11 cellular contexts compared by ENCODE assay signal in the genomic region with DNA sequence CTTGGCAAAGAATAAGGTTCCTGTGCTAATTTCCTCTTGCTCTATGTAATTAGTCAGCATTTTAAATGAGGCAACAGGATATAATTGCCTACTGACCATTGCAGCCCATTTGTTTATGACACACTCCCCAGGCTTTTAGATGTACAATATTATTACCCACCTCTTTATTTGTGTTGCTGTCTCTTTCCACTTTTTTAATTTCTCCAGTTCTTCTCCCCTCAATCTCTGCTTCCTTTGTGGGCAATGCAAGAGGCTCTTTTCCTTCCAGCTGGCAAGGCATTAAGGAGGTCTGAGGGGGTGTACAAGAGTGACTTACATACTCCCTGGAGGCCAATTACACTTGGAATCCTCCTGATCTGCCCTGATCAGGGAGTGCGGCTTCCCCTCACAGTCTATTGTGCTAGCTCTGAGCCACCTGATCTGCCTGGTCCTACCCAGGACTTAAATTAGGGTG.
A peak's percentile ranks its signal among the peaks of the same experiment; 100 is the strongest.
DNase-seq lines count a peak whose midpoint lies in the region; ATAC-seq, FAIRE-seq and TF ChIP-seq lines count a peak whose summit lies in the region.
"Had no signal": no experiment of that assay in that cellular context is flagged by ENCODE, and none has a peak within 500 bp of the region (broad histone marks: within the 10 kb centered on the region; RNA-seq: fewer than 3 reads in every experiment).

No MANE protein-coding gene starts in this region.

- DNase-seq in Calu3 (peak; percentile 9), NCI-H82 (lab: John Stamatoyannopoulos, UW) (peak; percentile 95), endothelial cell of umbilical vein (ENCODE audit: low read depth, low spot score) (peak; percentile 86), omental fat pad (ENCODE audit: low spot score) (no peak), Ammon's horn (ENCODE audit: low spot score) (no peak), NCI-H345 treated with DMSO at 0.1 percent for 48 hours (lab: John Stamatoyannopoulos, UW; ENCODE audit: unreplicated experiment) (no peak)
- no peak for DNase-seq in activated CD4-positive, alpha-beta memory T cell treated with anti-CD3 and anti-CD28 coated beads for 36 hours
- DNase-seq: stimulated activated CD4-positive, alpha-beta T cell treated with anti-CD3 and anti-CD28 coated beads, Interleukin-4, amount 100 ng/mL, for 24 hours had no signal

- H3K36me3 Mint-ChIP-seq in Calu3 (ENCODE audit: insufficient read depth, unreplicated experiment), result peaks cover 5% of the 10 kb centered on the region
- no peaks in the 10 kb centered on the region for H3K36me3 Mint-ChIP-seq in activated CD4-positive, alpha-beta memory T cell treated with anti-CD3 and anti-CD28 coated beads for 36 hours

- no peaks in the 10 kb centered on the region for H3K27me3 Mint-ChIP-seq in Calu3 (ENCODE audit: unreplicated experiment)
- no peaks in the 10 kb centered on the region for H3K27me3 Mint-ChIP-seq in activated CD4-positive, alpha-beta memory T cell treated with anti-CD3 and anti-CD28 coated beads for 36 hours

- no peaks in the 10 kb centered on the region for H4K20me1 ChIP-seq in endothelial cell of umbilical vein (replicated peaks; ENCODE audit: control insufficient read depth, extremely low read depth, insufficient read depth, low read length)

- CTCF ChIA-PET in Calu3 (lab: Charles Lee), result interaction anchor here (1.2 kb wide), 1 partner anchor 11 kb away, joined by 3 read pairs; no protein-coding TSS in a partner anchor
- CTCF ChIA-PET in endothelial cell of umbilical vein (lab: Charles Lee), result interaction anchor here (1.0 to 2.8 kb wide), 6 partner anchors 10 to 197 kb away, joined by 3 to 23 read pairs (median 6); no protein-coding TSS in a partner anchor
- CTCF ChIA-PET in activated CD4-positive, alpha-beta memory T cell treated with anti-CD3 and anti-CD28 coated beads for 36 hours (lab: Charles Lee), result no interaction called here

- TF ChIP-seq CTCF in Calu3 (IDR thresholded peaks at IDR 0.05; ENCODE audit: unreplicated experiment) (no peak), endothelial cell of umbilical vein (IDR thresholded peaks at IDR 0.05; ENCODE audit: extremely low read depth in 1 of 2, insufficient read depth in 1 of 2, low read depth in 1 of 2, low read length in 2 of 2) (no peak), omental fat pad (IDR thresholded peaks at IDR 0.05) (no peak)

- no peak for TF ChIP-seq POLR2A in endothelial cell of umbilical vein (IDR thresholded peaks at IDR 0.05; ENCODE audit: low read depth, low read length)

- FAIRE-seq in endothelial cell of umbilical vein (lab: Jason Lieb, UNC), result peak; percentile 81

- no peaks in the 10 kb centered on the region for H3K9me3 ChIP-seq in endothelial cell of umbilical vein (replicated peaks; ENCODE audit: control insufficient read depth, insufficient read depth, low read length)
- H3K9me3 ChIP-seq: ascending aorta had no signal

- peak; percentile 76 for ATAC-seq in omental fat pad (ENCODE audit: low FRiP score)
- no peak for ATAC-seq in GM21576 (IDR thresholded peaks at IDR 0.05; ENCODE audit: unreplicated experiment)

- H3K27me3 ChIP-seq in endothelial cell of umbilical vein (ENCODE audit: control insufficient read depth in 2 of 2, insufficient read depth in 2 of 2, low read length in 2 of 2), result no peaks in the 10 kb centered on the region
- H3K27me3 ChIP-seq: ascending aorta had no signal

- peak overlapping the region; percentile 71 for H3K27ac Mint-ChIP-seq in Calu3 (ENCODE audit: unreplicated experiment)
- H3K27ac Mint-ChIP-seq in activated CD4-positive, alpha-beta memory T cell treated with anti-CD3 and anti-CD28 coated beads for 36 hours, result no peak overlapping the region

- peak overlapping the region; percentile 1 for H2AFZ ChIP-seq in endothelial cell of umbilical vein (ENCODE audit: low read depth, low read length)

- POLR2A ChIA-PET in endothelial cell of umbilical vein (lab: Charles Lee), result interaction anchor here (0.7 kb wide), 1 partner anchor 27 kb away, joined by 5 read pairs; no protein-coding TSS in a partner anchor
- POLR2A ChIA-PET in activated CD4-positive, alpha-beta memory T cell treated with anti-CD3 and anti-CD28 coated beads for 36 hours (lab: Charles Lee), result no interaction called here

- intact Hi-C loops in Calu3 (cut with micrococcal nuclease; ENCODE audit: unreplicated experiment), result loop anchor here (2.0 to 10.0 kb wide), 3 partner anchors 31 to 245 kb away; no protein-coding TSS in a partner anchor
- intact Hi-C loops in endothelial cell of umbilical vein (cut with micrococcal nuclease), result loop anchor here (1.0 to 2.0 kb wide), 8 partner anchors 11 to 351 kb away; no protein-coding TSS in a partner anchor
- intact Hi-C loops in activated CD4-positive, alpha-beta memory T cell treated with anti-CD3 and anti-CD28 coated beads for 36 hours (cut with micrococcal nuclease), result no loop called here

- peak overlapping the region; percentile 100 for H3K27ac ChIP-seq in endothelial cell of umbilical vein (ENCODE audit: insufficient read depth, low read depth, low read length)
- H3K27ac ChIP-seq: ascending aorta, VCaP had no signal

- peaks cover 2% of the 10 kb centered on the region for H3K9me3 Mint-ChIP-seq in Calu3 (ENCODE audit: low read depth, unreplicated experiment)
- H3K9me3 Mint-ChIP-seq in activated CD4-positive, alpha-beta memory T cell treated with anti-CD3 and anti-CD28 coated beads for 36 hours, result peaks cover 2% of the 10 kb centered on the region

- peaks cover 45% of the 10 kb centered on the region for H3K4me1 ChIP-seq in endothelial cell of umbilical vein (ENCODE audit: control insufficient read depth, extremely low read depth, insufficient read depth, low read length)

- dilution Hi-C loops in endothelial cell of umbilical vein (cut with MboI; ENCODE audit: extremely low pct_ligation_motif_present, low sequenced_read_pairs), result no loop called here

- H3K79me2 ChIP-seq in endothelial cell of umbilical vein (ENCODE audit: control insufficient read depth, insufficient read depth, low read length), result no peaks in the 10 kb centered on the region

- BruUV-seq in Calu3 (replicated peaks; lab: Mats Ljungman, UMichigan) (no TSS peak), endothelial cell of umbilical vein (replicated peaks; lab: Mats Ljungman, UMichigan) (no TSS peak)

- H3K4me3 ChIP-seq in endothelial cell of umbilical vein (replicated peaks in 1 of 3; ENCODE audit: insufficient read depth in 1 of 3, low read depth in 1 of 3, low read length in 3 of 3), result peak overlapping the region in 1 of 3 experiments; percentile 33
- H3K4me3 ChIP-seq: ascending aorta had no signal

- peak overlapping the region; percentile 94 for H3K4me2 ChIP-seq in endothelial cell of umbilical vein (ENCODE audit: insufficient read depth, low read length)

- H3K4me1 Mint-ChIP-seq in Calu3 (ENCODE audit: low read depth, unreplicated experiment), result peaks cover 33% of the 10 kb centered on the region
- no peaks in the 10 kb centered on the region for H3K4me1 Mint-ChIP-seq in activated CD4-positive, alpha-beta memory T cell treated with anti-CD3 and anti-CD28 coated beads for 36 hours (ENCODE audit: low read depth)

- H3K9ac ChIP-seq in endothelial cell of umbilical vein (replicated peaks; ENCODE audit: extremely low read depth, insufficient read depth, low read length), result peak overlapping the region; percentile 96

- no peaks in the 10 kb centered on the region for H3K36me3 ChIP-seq in endothelial cell of umbilical vein (ENCODE audit: control insufficient read depth in 2 of 2, extremely low read depth in 1 of 2, insufficient read depth in 2 of 2, low read length in 2 of 2)
- H3K36me3 ChIP-seq: ascending aorta had no signal

- no peak overlapping the region for H3K4me3 Mint-ChIP-seq in Calu3 (ENCODE audit: low read depth, unreplicated experiment)
- no peak overlapping the region for H3K4me3 Mint-ChIP-seq in activated CD4-positive, alpha-beta memory T cell treated with anti-CD3 and anti-CD28 coated beads for 36 hours

- no peaks in the 10 kb centered on the region for H3K9me1 ChIP-seq in endothelial cell of umbilical vein (replicated peaks; ENCODE audit: control insufficient read depth, extremely low read depth, insufficient read depth, low read length)

TF ChIP-seq in endothelial cell of umbilical vein, 7 proteins besides CTCF, POLR2A, EP300 and RAD21:
- TF ChIP-seq POLR2AphosphoS5 (IDR thresholded peaks at IDR 0.05; ENCODE audit: insufficient read depth, low read depth, low read length) (peak; percentile 53), FOS (IDR thresholded peaks at IDR 0.05; ENCODE audit: borderline replicate concordance, insufficient read depth, low read length) (peak; percentile 50), JUN (IDR thresholded peaks at IDR 0.05; ENCODE audit: borderline replicate concordance, insufficient read depth, insufficient read length, low read depth) (peak; percentile 36), MYC (IDR thresholded peaks at IDR 0.05; ENCODE audit: low read depth, low read length) (no peak), EZH2 (IDR thresholded peaks at IDR 0.05; ENCODE audit: borderline replicate concordance, low read depth, low read length, severe bottlenecking) (no peak), GATA2 (IDR thresholded peaks at IDR 0.05; ENCODE audit: insufficient read depth, insufficient read length, low read depth, low read length) (peak; percentile 45)
- TF ChIP-seq, protein P1, sequence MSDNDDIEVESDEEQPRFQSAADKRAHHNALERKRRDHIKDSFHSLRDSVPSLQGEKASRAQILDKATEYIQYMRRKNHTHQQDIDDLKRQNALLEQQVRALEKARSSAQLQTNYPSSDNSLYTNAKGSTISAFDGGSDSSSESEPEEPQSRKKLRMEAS (IDR thresholded peaks at IDR 0.05; ENCODE audit: insufficient read depth, insufficient read length), result no peak

Comparison
In these comparisons a context has a peak if more than half of its experiments do, and no peak if none do; other contexts are left out.
1. DNase-seq: peak in Calu3 (single experiment), NCI-H82 (single experiment) and endothelial cell of umbilical vein (single experiment); none in omental fat pad (single experiment), Ammon's horn (single experiment), NCI-H345 treated with DMSO at 0.1 percent for 48 hours (single experiment) and activated CD4-positive, alpha-beta memory T cell treated with anti-CD3 and anti-CD28 coated beads for 36 hours (single experiment).